ENCODE assay signal across 9 cellular contexts in genomic region chr4:184382189-184382846, GRCh38.
DNase-seq lines count a peak whose midpoint lies in the region; ATAC-seq and TF ChIP-seq lines count a peak whose summit lies in the region.
"Had no signal": no experiment of that assay in that cellular context is flagged by ENCODE, and none has a peak within 500 bp of the region (broad histone marks: within the 10 kb centered on the region; RNA-seq: fewer than 3 reads in every experiment).

No MANE protein-coding gene starts in this region.

- intact Hi-C loops in right cardiac atrium (cut with DNase I), result loop anchor here in 2 of 4 donors (5.0 to 10.0 kb wide), 3 partner anchors 35 to 152 kb away; no protein-coding TSS in a partner anchor

- H2AFZ ChIP-seq in hepatocyte, result peak overlapping the region; percentile 20

- no peak for DNase-seq in right atrium auricular region (ENCODE audit: low spot score)
- DNase-seq in right cardiac atrium, result no peak
- peak; percentile 24 for DNase-seq in NCI-H526 treated with DMSO at 0.1 percent for 48 hours (lab: John Stamatoyannopoulos, UW)
- DNase-seq in hepatocyte (ENCODE audit: low spot score), result no peak
- no peak for DNase-seq in WERI-Rb-1
- DNase-seq in EL, result no peak
- no peak for DNase-seq in SIG-M5 treated with dmso at 0.1 percent for 504 hours (lab: John Stamatoyannopoulos, UW; ENCODE audit: unreplicated experiment)
- DNase-seq in NCI-H1436 treated with DMSO at 0.1 percent for 48 hours (lab: John Stamatoyannopoulos, UW), result no peak
- DNase-seq: stimulated activated CD4-positive, alpha-beta T cell treated with anti-CD3 and anti-CD28 coated beads, Interleukin-4, amount 100 ng/mL, for 4 hours had no signal

- H3K4me3 ChIP-seq in right atrium auricular region (no peak overlapping the region), right cardiac atrium (ENCODE audit: low read length) (no peak overlapping the region), hepatocyte (no peak overlapping the region), WERI-Rb-1 (ENCODE audit: low read depth, low read length) (no peak overlapping the region)

- 29% methylated on average over 12 of the region's 12 CpGs for WGBS in right cardiac atrium
- WGBS in hepatocyte (ENCODE audit: low lambda C conversion rate, missing lambda C conversion rate), result 44% methylated on average over 12 of the region's 12 CpGs

- H3K4me1 ChIP-seq in right atrium auricular region (peaks cover 0 to 62% of the 10 kb centered on the region in 2 donors), right cardiac atrium (ENCODE audit: control insufficient read depth, insufficient read depth, low read length) (peaks cover 33% of the 10 kb centered on the region), hepatocyte (ENCODE audit: insufficient read depth) (peaks cover 54% of the 10 kb centered on the region)

- H3K27ac ChIP-seq in right atrium auricular region, result peak overlapping the region; percentile 81 to 86
- no peak overlapping the region for H3K27ac ChIP-seq in right cardiac atrium (ENCODE audit: low read length)
- peak overlapping the region; percentile 98 for H3K27ac ChIP-seq in hepatocyte
- H3K27ac ChIP-seq in WERI-Rb-1, result no peak overlapping the region

- no peaks in the 10 kb centered on the region for H3K27me3 ChIP-seq in right atrium auricular region
- no peaks in the 10 kb centered on the region for H3K27me3 ChIP-seq in right cardiac atrium (ENCODE audit: control insufficient read depth, insufficient read depth)
- no peaks in the 10 kb centered on the region for H3K27me3 ChIP-seq in hepatocyte
- H3K27me3 ChIP-seq in WERI-Rb-1 (ENCODE audit: insufficient read depth, low read depth, severe bottlenecking), result no peaks in the 10 kb centered on the region

- H3K9me3 ChIP-seq in right atrium auricular region (no peaks in the 10 kb centered on the region), right cardiac atrium (ENCODE audit: control insufficient read depth, low read length) (no peaks in the 10 kb centered on the region), hepatocyte (ENCODE audit: low read depth) (no peaks in the 10 kb centered on the region), WERI-Rb-1 (ENCODE audit: severe bottlenecking) (no peaks in the 10 kb centered on the region)

- H3K36me3 ChIP-seq in right atrium auricular region, result peaks cover 7% of the 10 kb centered on the region
- H3K36me3 ChIP-seq in hepatocyte (replicated peaks; ENCODE audit: insufficient read depth, low read depth), result no peaks in the 10 kb centered on the region
- no peaks in the 10 kb centered on the region for H3K36me3 ChIP-seq in WERI-Rb-1

- no peaks in the 10 kb centered on the region for H4K20me1 ChIP-seq in hepatocyte (ENCODE audit: insufficient read depth, poor library complexity, severe bottlenecking)

- H3K9me2 ChIP-seq in hepatocyte (replicated peaks; ENCODE audit: insufficient read depth), result no peaks in the 10 kb centered on the region

- no peak for TF ChIP-seq CTCF in right atrium auricular region (IDR thresholded peaks at IDR 0.05)
- no peak for TF ChIP-seq CTCF in hepatocyte (IDR thresholded peaks at IDR 0.05; ENCODE audit: poor library complexity)
- TF ChIP-seq CTCF in WERI-Rb-1 (IDR thresholded peaks at IDR 0.05; ENCODE audit: low read depth, low read length), result no peak

- peak overlapping the region; percentile 65 for H3K4me2 ChIP-seq in hepatocyte

- no peak for ATAC-seq in right cardiac atrium

- no peaks in the 10 kb centered on the region for H3K79me2 ChIP-seq in hepatocyte

Comparison
In these comparisons a context has a peak if more than half of its experiments do, and no peak if none do; other contexts are left out.
1. H3K27ac ChIP-seq: peak in right atrium auricular region (2 of 2) and hepatocyte (single experiment); none in right cardiac atrium (single experiment) and WERI-Rb-1 (single experiment).